Comparison of ENCODE assay signal across 1 cellular context in genomic region chr3:17742092-17742836, GRCh38.
TF ChIP-seq lines count a peak whose summit lies in the region.

Gene TBC1D5, minus strand, starts transcription at chr3:17742631. Its CDS starts 234,061 bp downstream, at chr3:17508570.

TF ChIP-seq in liver, 16 proteins besides CTCF, POLR2A, EP300 and RAD21 (continued from another document):
- TF ChIP-seq REST (IDR thresholded peaks at IDR 0.05) (peak; percentile 74), JUND (IDR thresholded peaks at IDR 0.05) (no peak), GABPA (IDR thresholded peaks at IDR 0.05 in 1 of 2, conservative IDR thresholded peaks at IDR 0.05 in 1 of 2) (peak in 1 of 2 donors; percentile 7), NR2F2 (IDR thresholded peaks at IDR 0.05) (no peak)
